In genomic region chr10:60986779-60987178, GRCh38 we compare ENCODE assay signal across 20 cellular contexts.
"Had no signal": no experiment of that assay in that cellular context is flagged by ENCODE, and none has a peak within 500 bp of the region (broad histone marks: within the 10 kb centered on the region; RNA-seq: fewer than 3 reads in every experiment).

No MANE protein-coding gene starts in this region.

- H3K9me3 ChIP-seq: esophagus muscularis mucosa, left lung, transverse colon had no signal

- H3K27me3 Mint-ChIP-seq: activated CD8-positive, alpha-beta memory T cell treated with anti-CD3 and anti-CD28 coated beads, Interleukin-2, amount 10 ng/mL, durations not matched to agents 7 days and 5 days had no signal

- H3K27me3 ChIP-seq: brain microvascular endothelial cell, esophagus muscularis mucosa, left lung, transverse colon had no signal

- H3K4me1 ChIP-seq: esophagus muscularis mucosa, left lung, transverse colon had no signal

- H3K27ac ChIP-seq: brain microvascular endothelial cell, esophagus muscularis mucosa, left lung, transverse colon had no signal

- H3K4me3 Mint-ChIP-seq: activated CD8-positive, alpha-beta memory T cell treated with anti-CD3 and anti-CD28 coated beads, Interleukin-2, amount 10 ng/mL, durations not matched to agents 7 days and 5 days; activated T-cell treated with anti-CD3 and anti-CD28 coated beads, Interleukin-2, amount 50 U/mL, for 4 hours; dendritic cell treated with granulocyte-macrophage colony-stimulating factor and Interleukin-4, amounts not matched to agents 40 ng/mL and 50 ng/mL, for 4 days; endodermal cell; memory B cell; naive B cell; stimulated activated effector memory CD8-positive, alpha-beta T cell treated with anti-CD3 and anti-CD28 coated beads, Interleukin-12 subunit alpha, Interleukin-12 subunit beta, amount 100 ng/mL, for 72 hours had no signal

- H3K9me3 Mint-ChIP-seq: activated naive CD4-positive, alpha-beta T cell treated with anti-CD3 and anti-CD28 coated beads, Interleukin-2, amount 50 U/mL, for 72 hours; activated T-cell treated with anti-CD3 and anti-CD28 coated beads, Interleukin-2, amount 50 U/mL, for 4 hours; dendritic cell treated with granulocyte-macrophage colony-stimulating factor and Interleukin-4, amounts not matched to agents 40 ng/mL and 50 ng/mL, for 4 days; endodermal cell; stimulated activated effector memory CD8-positive, alpha-beta T cell treated with anti-CD3 and anti-CD28 coated beads, Interleukin-12 subunit alpha, Interleukin-12 subunit beta, amount 100 ng/mL, for 72 hours had no signal

- H3K27ac Mint-ChIP-seq: activated CD8-positive, alpha-beta memory T cell treated with anti-CD3 and anti-CD28 coated beads, Interleukin-2, amount 10 ng/mL, durations not matched to agents 7 days and 5 days; dendritic cell treated with granulocyte-macrophage colony-stimulating factor and Interleukin-4, amounts not matched to agents 40 ng/mL and 50 ng/mL, for 4 days; endodermal cell; memory B cell; naive B cell; progenitor cell of endocrine pancreas; stimulated activated effector memory CD8-positive, alpha-beta T cell treated with anti-CD3 and anti-CD28 coated beads, Interleukin-12 subunit alpha, Interleukin-12 subunit beta, amount 100 ng/mL, for 72 hours had no signal

- H3K4me1 Mint-ChIP-seq: activated CD8-positive, alpha-beta memory T cell treated with anti-CD3 and anti-CD28 coated beads, Interleukin-2, amount 10 ng/mL, durations not matched to agents 7 days and 5 days; naive B cell; stimulated activated effector memory CD8-positive, alpha-beta T cell treated with anti-CD3 and anti-CD28 coated beads, Interleukin-12 subunit alpha, Interleukin-12 subunit beta, amount 100 ng/mL, for 72 hours had no signal

- DNase-seq: activated CD8-positive, alpha-beta memory T cell treated with anti-CD3 and anti-CD28 coated beads, Interleukin-2, amount 10 ng/mL, durations not matched to agents 7 days and 5 days; activated effector memory CD4-positive, alpha-beta T cell treated with anti-CD3 and anti-CD28 coated beads, Interleukin-2, amount 50 U/mL, for 16 hours; activated T-cell treated with anti-CD3 and anti-CD28 coated beads, Interleukin-2, amount 50 U/mL, for 4 hours; amniotic stem cell; brain microvascular endothelial cell; cerebellar nuclear complex; endodermal cell; head of caudate nucleus; left lung; naive B cell; nucleus accumbens; T-helper 2 cell; transverse colon had no signal

- FAIRE-seq: islet of Langerhans had no signal

- H3K4me3 ChIP-seq: esophagus muscularis mucosa, left lung, transverse colon had no signal

- H3K36me3 ChIP-seq: brain microvascular endothelial cell, esophagus muscularis mucosa, left lung, transverse colon had no signal

- H3K36me3 Mint-ChIP-seq: activated CD8-positive, alpha-beta memory T cell treated with anti-CD3 and anti-CD28 coated beads, Interleukin-2, amount 10 ng/mL, durations not matched to agents 7 days and 5 days; activated naive CD4-positive, alpha-beta T cell treated with anti-CD3 and anti-CD28 coated beads, Interleukin-2, amount 50 U/mL, for 72 hours; stimulated activated effector memory CD8-positive, alpha-beta T cell treated with anti-CD3 and anti-CD28 coated beads, Interleukin-12 subunit alpha, Interleukin-12 subunit beta, amount 100 ng/mL, for 72 hours had no signal
